Comparison of ENCODE assay signal across 1 cellular context in the genomic region with DNA sequence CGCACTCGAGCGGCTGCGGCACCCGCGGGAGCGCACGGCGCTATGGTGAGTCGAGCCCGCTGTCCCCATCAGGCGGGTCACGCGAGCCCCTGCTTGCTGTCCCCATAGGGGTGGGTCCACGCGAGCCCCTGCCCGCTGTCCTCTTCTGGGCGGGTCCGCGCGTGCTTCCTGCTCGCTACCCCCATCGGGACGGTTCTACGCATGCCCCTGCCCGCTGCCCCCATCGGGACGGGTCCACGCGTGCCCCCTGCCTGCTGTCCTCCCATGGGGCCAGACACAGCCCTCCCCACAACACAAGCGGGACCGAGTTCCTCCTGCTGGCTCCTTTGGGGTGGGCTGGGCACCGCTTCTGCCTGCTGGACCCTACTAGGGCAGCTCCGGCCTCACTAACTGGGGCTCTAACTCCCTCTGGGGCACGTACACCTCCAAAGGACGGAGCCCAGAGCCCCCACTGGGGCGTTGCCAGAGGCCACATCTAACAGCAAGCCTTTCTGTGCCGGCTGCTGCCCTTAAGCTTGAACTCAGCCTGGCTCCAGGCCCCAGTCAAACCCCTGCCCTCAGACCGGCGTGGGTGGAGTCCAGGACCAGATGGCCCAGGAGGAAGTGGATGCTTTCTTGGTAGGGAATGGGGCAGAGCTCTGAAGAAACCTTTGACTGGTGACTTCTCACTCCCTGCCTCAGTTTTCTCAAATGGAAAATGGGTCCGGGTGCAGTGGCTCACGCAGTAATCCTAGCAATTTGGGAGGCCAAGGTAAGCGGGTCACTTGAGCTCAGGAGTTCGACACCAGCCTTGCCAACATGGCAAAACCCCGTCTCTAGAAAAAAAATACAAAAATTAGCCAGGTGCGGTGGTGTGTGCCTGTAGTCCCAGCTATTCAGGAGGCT.
TF ChIP-seq lines count a peak whose summit lies in the region.

No MANE protein-coding gene starts in this region.

TF ChIP-seq in HEK293, 187 proteins besides CTCF, POLR2A, EP300 and RAD21 (continued from another document):
- TF ChIP-seq, protein P1, sequence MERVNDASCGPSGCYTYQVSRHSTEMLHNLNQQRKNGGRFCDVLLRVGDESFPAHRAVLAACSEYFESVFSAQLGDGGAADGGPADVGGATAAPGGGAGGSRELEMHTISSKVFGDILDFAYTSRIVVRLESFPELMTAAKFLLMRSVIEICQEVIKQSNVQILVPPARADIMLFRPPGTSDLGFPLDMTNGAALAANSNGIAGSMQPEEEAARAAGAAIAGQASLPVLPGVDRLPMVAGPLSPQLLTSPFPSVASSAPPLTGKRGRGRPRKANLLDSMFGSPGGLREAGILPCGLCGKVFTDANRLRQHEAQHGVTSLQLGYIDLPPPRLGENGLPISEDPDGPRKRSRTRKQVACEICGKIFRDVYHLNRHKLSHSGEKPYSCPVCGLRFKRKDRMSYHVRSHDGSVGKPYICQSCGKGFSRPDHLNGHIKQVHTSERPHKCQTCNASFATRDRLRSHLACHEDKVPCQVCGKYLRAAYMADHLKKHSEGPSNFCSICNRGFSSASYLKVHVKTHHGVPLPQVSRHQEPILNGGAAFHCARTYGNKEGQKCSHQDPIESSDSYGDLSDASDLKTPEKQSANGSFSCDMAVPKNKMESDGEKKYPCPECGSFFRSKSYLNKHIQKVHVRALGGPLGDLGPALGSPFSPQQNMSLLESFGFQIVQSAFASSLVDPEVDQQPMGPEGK (tag by site-specific recombination; IDR thresholded peaks at IDR 0.05): peak; percentile 87
- TF ChIP-seq SP3 (tag by site-specific recombination; IDR thresholded peaks at IDR 0.05) (peak; percentile 15; the same call in 1 of the 2 replicates), KLF16 (tag by site-specific recombination; IDR thresholded peaks at IDR 0.05) (peak; percentile 47; the same call in 1 of the 2 replicates), ZNF76 (tag by site-specific recombination; IDR thresholded peaks at IDR 0.05; ENCODE audit: borderline replicate concordance, low read depth) (peak; percentile 45; the same call in 1 of the 2 replicates), ZNF785 (tag by site-specific recombination; IDR thresholded peaks at IDR 0.05) (peak; percentile 34; the same call in 1 of the 2 replicates)
- TF ChIP-seq, protein P2, sequence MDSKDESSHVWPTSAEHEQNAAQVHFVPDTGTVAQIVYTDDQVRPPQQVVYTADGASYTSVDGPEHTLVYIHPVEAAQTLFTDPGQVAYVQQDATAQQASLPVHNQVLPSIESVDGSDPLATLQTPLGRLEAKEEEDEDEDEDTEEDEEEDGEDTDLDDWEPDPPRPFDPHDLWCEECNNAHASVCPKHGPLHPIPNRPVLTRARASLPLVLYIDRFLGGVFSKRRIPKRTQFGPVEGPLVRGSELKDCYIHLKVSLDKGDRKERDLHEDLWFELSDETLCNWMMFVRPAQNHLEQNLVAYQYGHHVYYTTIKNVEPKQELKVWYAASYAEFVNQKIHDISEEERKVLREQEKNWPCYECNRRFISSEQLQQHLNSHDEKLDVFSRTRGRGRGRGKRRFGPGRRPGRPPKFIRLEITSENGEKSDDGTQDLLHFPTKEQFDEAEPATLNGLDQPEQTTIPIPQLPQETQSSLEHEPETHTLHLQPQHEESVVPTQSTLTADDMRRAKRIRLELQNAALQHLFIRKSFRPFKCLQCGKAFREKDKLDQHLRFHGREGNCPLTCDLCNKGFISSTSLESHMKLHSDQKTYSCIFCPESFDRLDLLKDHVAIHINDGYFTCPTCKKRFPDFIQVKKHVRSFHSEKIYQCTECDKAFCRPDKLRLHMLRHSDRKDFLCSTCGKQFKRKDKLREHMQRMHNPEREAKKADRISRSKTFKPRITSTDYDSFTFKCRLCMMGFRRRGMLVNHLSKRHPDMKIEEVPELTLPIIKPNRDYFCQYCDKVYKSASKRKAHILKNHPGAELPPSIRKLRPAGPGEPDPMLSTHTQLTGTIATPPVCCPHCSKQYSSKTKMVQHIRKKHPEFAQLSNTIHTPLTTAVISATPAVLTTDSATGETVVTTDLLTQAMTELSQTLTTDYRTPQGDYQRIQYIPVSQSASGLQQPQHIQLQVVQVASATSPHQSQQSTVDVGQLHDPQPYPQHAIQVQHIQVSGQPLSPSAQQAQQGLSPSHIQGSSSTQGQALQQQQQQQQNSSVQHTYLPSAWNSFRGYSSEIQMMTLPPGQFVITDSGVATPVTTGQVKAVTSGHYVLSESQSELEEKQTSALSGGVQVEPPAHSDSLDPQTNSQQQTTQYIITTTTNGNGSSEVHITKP (tag by site-specific recombination; IDR thresholded peaks at IDR 0.05): peak; percentile 72
TF ChIP-seq in HEK293: peak in this region for 31.
